1 cellular context compared by ENCODE assay signal in the genomic region with DNA sequence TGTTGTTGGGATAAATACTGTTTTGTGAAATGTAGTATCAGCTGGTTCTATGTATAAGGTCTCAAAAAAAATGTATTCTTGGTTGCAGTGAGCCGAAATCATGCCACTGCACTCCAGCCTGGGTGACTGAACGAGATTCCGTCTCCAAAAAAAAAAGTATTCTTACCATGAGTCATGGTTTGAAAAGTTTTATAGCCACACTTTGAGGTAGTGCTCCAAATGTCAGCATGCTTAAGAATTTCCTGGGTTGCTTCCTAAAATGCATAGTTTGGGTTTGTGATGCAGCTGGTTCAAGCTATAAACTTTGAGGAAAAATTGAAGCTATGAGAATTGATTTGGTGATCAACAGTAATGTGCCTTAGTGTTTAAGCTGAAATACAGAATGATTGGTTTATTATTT.
TF ChIP-seq lines count a peak whose summit lies in the region.

No MANE protein-coding gene starts in this region.

TF ChIP-seq in GM23338, 12 proteins besides CTCF, POLR2A, EP300 and RAD21 (continued from another document):
- TF ChIP-seq, protein P1, sequence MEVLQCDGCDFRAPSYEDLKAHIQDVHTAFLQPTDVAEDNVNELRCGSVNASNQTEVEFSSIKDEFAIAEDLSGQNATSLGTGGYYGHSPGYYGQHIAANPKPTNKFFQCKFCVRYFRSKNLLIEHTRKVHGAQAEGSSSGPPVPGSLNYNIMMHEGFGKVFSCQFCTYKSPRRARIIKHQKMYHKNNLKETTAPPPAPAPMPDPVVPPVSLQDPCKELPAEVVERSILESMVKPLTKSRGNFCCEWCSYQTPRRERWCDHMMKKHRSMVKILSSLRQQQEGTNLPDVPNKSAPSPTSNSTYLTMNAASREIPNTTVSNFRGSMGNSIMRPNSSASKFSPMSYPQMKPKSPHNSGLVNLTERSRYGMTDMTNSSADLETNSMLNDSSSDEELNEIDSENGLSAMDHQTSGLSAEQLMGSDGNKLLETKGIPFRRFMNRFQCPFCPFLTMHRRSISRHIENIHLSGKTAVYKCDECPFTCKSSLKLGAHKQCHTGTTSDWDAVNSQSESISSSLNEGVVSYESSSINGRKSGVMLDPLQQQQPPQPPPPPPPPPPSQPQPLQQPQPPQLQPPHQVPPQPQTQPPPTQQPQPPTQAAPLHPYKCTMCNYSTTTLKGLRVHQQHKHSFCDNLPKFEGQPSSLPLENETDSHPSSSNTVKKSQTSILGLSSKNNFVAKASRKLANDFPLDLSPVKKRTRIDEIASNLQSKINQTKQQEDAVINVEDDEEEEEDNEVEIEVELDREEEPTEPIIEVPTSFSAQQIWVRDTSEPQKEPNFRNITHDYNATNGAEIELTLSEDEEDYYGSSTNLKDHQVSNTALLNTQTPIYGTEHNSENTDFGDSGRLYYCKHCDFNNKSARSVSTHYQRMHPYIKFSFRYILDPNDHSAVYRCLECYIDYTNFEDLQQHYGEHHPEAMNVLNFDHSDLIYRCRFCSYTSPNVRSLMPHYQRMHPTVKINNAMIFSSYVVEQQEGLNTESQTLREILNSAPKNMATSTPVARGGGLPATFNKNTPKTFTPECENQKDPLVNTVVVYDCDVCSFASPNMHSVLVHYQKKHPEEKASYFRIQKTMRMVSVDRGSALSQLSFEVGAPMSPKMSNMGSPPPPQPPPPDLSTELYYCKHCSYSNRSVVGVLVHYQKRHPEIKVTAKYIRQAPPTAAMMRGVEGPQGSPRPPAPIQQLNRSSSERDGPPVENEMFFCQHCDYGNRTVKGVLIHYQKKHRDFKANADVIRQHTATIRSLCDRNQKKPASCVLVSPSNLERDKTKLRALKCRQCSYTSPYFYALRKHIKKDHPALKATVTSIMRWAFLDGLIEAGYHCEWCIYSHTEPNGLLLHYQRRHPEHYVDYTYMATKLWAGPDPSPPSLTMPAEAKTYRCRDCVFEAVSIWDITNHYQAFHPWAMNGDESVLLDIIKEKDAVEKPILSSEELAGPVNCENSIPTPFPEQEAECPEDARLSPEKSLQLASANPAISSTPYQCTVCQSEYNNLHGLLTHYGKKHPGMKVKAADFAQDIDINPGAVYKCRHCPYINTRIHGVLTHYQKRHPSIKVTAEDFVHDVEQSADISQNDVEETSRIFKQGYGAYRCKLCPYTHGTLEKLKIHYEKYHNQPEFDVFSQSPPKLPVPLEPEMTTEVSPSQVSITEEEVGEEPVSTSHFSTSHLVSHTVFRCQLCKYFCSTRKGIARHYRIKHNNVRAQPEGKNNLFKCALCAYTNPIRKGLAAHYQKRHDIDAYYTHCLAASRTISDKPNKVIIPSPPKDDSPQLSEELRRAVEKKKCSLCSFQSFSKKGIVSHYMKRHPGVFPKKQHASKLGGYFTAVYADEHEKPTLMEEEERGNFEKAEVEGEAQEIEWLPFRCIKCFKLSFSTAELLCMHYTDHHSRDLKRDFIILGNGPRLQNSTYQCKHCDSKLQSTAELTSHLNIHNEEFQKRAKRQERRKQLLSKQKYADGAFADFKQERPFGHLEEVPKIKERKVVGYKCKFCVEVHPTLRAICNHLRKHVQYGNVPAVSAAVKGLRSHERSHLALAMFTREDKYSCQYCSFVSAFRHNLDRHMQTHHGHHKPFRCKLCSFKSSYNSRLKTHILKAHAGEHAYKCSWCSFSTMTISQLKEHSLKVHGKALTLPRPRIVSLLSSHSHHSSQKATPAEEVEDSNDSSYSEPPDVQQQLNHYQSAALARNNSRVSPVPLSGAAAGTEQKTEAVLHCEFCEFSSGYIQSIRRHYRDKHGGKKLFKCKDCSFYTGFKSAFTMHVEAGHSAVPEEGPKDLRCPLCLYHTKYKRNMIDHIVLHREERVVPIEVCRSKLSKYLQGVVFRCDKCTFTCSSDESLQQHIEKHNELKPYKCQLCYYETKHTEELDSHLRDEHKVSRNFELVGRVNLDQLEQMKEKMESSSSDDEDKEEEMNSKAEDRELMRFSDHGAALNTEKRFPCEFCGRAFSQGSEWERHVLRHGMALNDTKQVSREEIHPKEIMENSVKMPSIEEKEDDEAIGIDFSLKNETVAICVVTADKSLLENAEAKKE (CRISPR knock-in tag; IDR thresholded peaks at IDR 0.05), result no peak
- no peak for TF ChIP-seq STAT1 (IDR thresholded peaks at IDR 0.05; ENCODE audit: unreplicated experiment)
- TF ChIP-seq ZNF331 (CRISPR knock-in tag; IDR thresholded peaks at IDR 0.05; ENCODE audit: low read depth), result no peak
- TF ChIP-seq CREB1 (CRISPR knock-in tag; IDR thresholded peaks at IDR 0.05; ENCODE audit: low read depth), result no peak
- no peak for TF ChIP-seq NANOG (IDR thresholded peaks at IDR 0.05; ENCODE audit: borderline replicate concordance)
- no peak for TF ChIP-seq ZNF114 (CRISPR knock-in tag; IDR thresholded peaks at IDR 0.05)
- no peak for TF ChIP-seq POLR2AphosphoS5 (IDR thresholded peaks at IDR 0.05; ENCODE audit: low read depth)
